10 cellular contexts compared by ENCODE assay signal in genomic region chr10:7610651-7611389, GRCh38. TPM values are rescaled to one million over a fixed set of nuclear protein-coding genes. Genes with fewer than 3 reads are reported as not detected.
DNase-seq lines count a peak whose midpoint lies in the region; ATAC-seq, FAIRE-seq and TF ChIP-seq lines count a peak whose summit lies in the region.
"Had no signal": no experiment of that assay in that cellular context is flagged by ENCODE, and none has a peak within 500 bp of the region (broad histone marks: within the 10 kb centered on the region; RNA-seq: fewer than 3 reads in every experiment).

No MANE protein-coding gene starts in this region.

- TF ChIP-seq POLR2A in body of pancreas (IDR thresholded peaks at IDR 0.05) (no peak), transverse colon (IDR thresholded peaks at IDR 0.05) (no peak)

- H3K4me1 Mint-ChIP-seq in HFFc6 (ENCODE audit: low read depth): no peaks in the 10 kb centered on the region

- DNase-seq in HFFc6 (peak; percentile 18), body of pancreas (peak in 2 of 4 donors; percentile 29 to 30), hippocampal formation (lab: John Stamatoyannopoulos, UW) (peak; percentile 9 to 12), transverse colon (peak; percentile 44), urothelium cell line (ENCODE audit: low spot score) (no peak), T-helper 9 cell (no peak)
- DNase-seq: MV-4-11, NCI-H82 had no signal

- in situ Hi-C loops in transverse colon (cut with MboI; ENCODE audit: low pct_ligation_motif_present in 1 of 4, low pct_unique_long_range_greater_than_20kb in 1 of 4, low sequenced_read_pairs in 3 of 4): no loop called here

- H3K4me1 ChIP-seq in body of pancreas (no peaks in the 10 kb centered on the region), transverse colon (peaks cover 0 to 6% (median 4%) of the 10 kb centered on the region in 4 donors)

- no peaks in the 10 kb centered on the region for H3K27me3 Mint-ChIP-seq in HFFc6 (ENCODE audit: insufficient read depth)

- 77 to 79% methylated on average over 7 of the region's 7 CpGs for WGBS in body of pancreas, 2 donors
- 36 to 60% methylated on average over 2 to 7 of the region's 7 CpGs for WGBS in transverse colon (ENCODE audit: low coverage in 1 of 2), 2 donors

- H3K4me3 ChIP-seq in body of pancreas: no peak overlapping the region
- no peak overlapping the region for H3K4me3 ChIP-seq in transverse colon

- no peak for TF ChIP-seq CTCF in HFFc6 (IDR thresholded peaks at IDR 0.05)
- TF ChIP-seq CTCF in body of pancreas (IDR thresholded peaks at IDR 0.05): no peak
- TF ChIP-seq CTCF in transverse colon (IDR thresholded peaks at IDR 0.05): no peak

- H3K36me3 ChIP-seq in body of pancreas (replicated peaks in 1 of 2; ENCODE audit: insufficient read depth in 1 of 2, low read depth in 2 of 2) (no peaks in the 10 kb centered on the region), transverse colon (no peaks in the 10 kb centered on the region)

- no peak overlapping the region for H3K27ac Mint-ChIP-seq in HFFc6

- H3K27ac ChIP-seq in body of pancreas (no peak overlapping the region), transverse colon (peak overlapping the region; percentile 48 to 58 (median 54))

- no peak for FAIRE-seq in urothelium cell line (lab: Jason Lieb, UNC)

- peak; percentile 56 for TF ChIP-seq EP300 in transverse colon (IDR thresholded peaks at IDR 0.05; ENCODE audit: low read depth)

- ATAC-seq in body of pancreas (peak; percentile 42), HG02973 (IDR thresholded peaks at IDR 0.05; ENCODE audit: unreplicated experiment) (no peak)

- H3K27me3 ChIP-seq in body of pancreas (no peaks in the 10 kb centered on the region), transverse colon (no peaks in the 10 kb centered on the region)

- intact Hi-C loops in body of pancreas (cut with DNase I) (no loop called here), transverse colon (cut with DNase I; ENCODE audit: low total_unique reads) (no loop called here)

- no peak overlapping the region for H3K4me3 Mint-ChIP-seq in HFFc6

- H3K9me3 Mint-ChIP-seq in HFFc6: peaks cover 51% of the 10 kb centered on the region

- no peaks in the 10 kb centered on the region; the same call in none of the 2 replicates for H3K36me3 Mint-ChIP-seq in HFFc6 (ENCODE audit: low read depth)

- H3K9me3 ChIP-seq in body of pancreas (no peaks in the 10 kb centered on the region), transverse colon (no peaks in the 10 kb centered on the region)

RNA-seq across cellular contexts. Expression of gene ITIH5, which starts 55.9 kb away (rescaled TPM):
- not detected for total RNA-seq in HFFc6 (2021; fragmentation: NEBNext Ultra II Directional; extraction: Animal tissue kit (Norgen Biotek cat#: 25700))
- 1 to 10 TPM; 8.6 to 9.9 TPM for total RNA-seq in body of pancreas
- 100 to 1,000 TPM in 1 of 4 donors, 10 to 100 TPM in 3; 13.2 to 169 (median 17.0) TPM for total RNA-seq in transverse colon
- total RNA-seq: T-helper 2 cell treated with Interferon-gamma antibody and Interleukin-4, amounts not matched to agents 100 ng/mL and 5 ng/mL, for 36 hours had no signal

Comparison
In these comparisons a context has a peak if more than half of its experiments do, and no peak if none do; other contexts are left out.
1. DNase-seq: peak in HFFc6 (single experiment), hippocampal formation (2 of 2) and transverse colon (single experiment); none in urothelium cell line (single experiment) and T-helper 9 cell (single experiment).
2. H3K27ac ChIP-seq: peak in transverse colon (4 of 4); none in body of pancreas (0 of 4).
3. RNA of gene ITIH5, which starts 55.9 kb away (total RNA-seq): 13.2 to 169 TPM in transverse colon and 8.6 to 9.9 TPM in body of pancreas; not detected in HFFc6; every median in the first group is over 4 times any median in the second.